Comparison of ENCODE assay signal across 1 cellular context in genomic region chr11:92269021-92269420, GRCh38.
TF ChIP-seq lines count a peak whose summit lies in the region.

No MANE protein-coding gene starts in this region.

TF ChIP-seq in A549, 52 proteins besides CTCF, POLR2A, EP300 and RAD21 (continued from another document):
- TF ChIP-seq, protein P1, sequence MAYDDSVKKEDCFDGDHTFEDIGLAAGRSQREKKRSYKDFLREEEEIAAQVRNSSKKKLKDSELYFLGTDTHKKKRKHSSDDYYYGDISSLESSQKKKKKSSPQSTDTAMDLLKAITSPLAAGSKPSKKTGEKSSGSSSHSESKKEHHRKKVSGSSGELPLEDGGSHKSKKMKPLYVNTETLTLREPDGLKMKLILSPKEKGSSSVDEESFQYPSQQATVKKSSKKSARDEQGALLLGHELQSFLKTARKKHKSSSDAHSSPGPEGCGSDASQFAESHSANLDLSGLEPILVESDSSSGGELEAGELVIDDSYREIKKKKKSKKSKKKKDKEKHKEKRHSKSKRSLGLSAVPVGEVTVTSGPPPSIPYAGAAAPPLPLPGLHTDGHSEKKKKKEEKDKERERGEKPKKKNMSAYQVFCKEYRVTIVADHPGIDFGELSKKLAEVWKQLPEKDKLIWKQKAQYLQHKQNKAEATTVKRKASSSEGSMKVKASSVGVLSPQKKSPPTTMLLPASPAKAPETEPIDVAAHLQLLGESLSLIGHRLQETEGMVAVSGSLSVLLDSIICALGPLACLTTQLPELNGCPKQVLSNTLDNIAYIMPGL (CRISPR knock-in tag; IDR thresholded peaks at IDR 0.05; ENCODE audit: borderline replicate concordance), result no peak
- TF ChIP-seq ZNF302 (CRISPR knock-in tag; IDR thresholded peaks at IDR 0.05) (no peak), RARB (CRISPR knock-in tag; IDR thresholded peaks at IDR 0.05) (no peak), FOSB (CRISPR knock-in tag; IDR thresholded peaks at IDR 0.05) (no peak), MAZ (IDR thresholded peaks at IDR 0.05; ENCODE audit: borderline replicate concordance, low read depth, low read length) (no peak), FOXS1 (CRISPR knock-in tag; IDR thresholded peaks at IDR 0.05) (no peak), KDM1A (IDR thresholded peaks at IDR 0.05; ENCODE audit: low read depth) (no peak), GATA3 (IDR thresholded peaks at IDR 0.05; ENCODE audit: borderline replicate concordance) (peak; percentile 74; the same call in 1 of the 2 replicates), NPAS2 (CRISPR knock-in tag; IDR thresholded peaks at IDR 0.05; ENCODE audit: borderline replicate concordance) (no peak), EHMT2 (IDR thresholded peaks at IDR 0.05; ENCODE audit: low read depth) (no peak), NR3C1 (IDR thresholded peaks at IDR 0.05) (no peak), SREBF2 (IDR thresholded peaks at IDR 0.05) (no peak), TP53 (CRISPR knock-in tag; IDR thresholded peaks at IDR 0.05) (no peak), JUN (IDR thresholded peaks at IDR 0.05) (no peak), FOSL2 (IDR thresholded peaks at IDR 0.05) (no peak; the same call in 1 of the 2 replicates), FOSL2 (CRISPR knock-in tag; IDR thresholded peaks at IDR 0.05) (peak; percentile 81), ZSCAN20 (CRISPR knock-in tag; IDR thresholded peaks at IDR 0.05) (no peak)
- TF ChIP-seq, protein P2, sequence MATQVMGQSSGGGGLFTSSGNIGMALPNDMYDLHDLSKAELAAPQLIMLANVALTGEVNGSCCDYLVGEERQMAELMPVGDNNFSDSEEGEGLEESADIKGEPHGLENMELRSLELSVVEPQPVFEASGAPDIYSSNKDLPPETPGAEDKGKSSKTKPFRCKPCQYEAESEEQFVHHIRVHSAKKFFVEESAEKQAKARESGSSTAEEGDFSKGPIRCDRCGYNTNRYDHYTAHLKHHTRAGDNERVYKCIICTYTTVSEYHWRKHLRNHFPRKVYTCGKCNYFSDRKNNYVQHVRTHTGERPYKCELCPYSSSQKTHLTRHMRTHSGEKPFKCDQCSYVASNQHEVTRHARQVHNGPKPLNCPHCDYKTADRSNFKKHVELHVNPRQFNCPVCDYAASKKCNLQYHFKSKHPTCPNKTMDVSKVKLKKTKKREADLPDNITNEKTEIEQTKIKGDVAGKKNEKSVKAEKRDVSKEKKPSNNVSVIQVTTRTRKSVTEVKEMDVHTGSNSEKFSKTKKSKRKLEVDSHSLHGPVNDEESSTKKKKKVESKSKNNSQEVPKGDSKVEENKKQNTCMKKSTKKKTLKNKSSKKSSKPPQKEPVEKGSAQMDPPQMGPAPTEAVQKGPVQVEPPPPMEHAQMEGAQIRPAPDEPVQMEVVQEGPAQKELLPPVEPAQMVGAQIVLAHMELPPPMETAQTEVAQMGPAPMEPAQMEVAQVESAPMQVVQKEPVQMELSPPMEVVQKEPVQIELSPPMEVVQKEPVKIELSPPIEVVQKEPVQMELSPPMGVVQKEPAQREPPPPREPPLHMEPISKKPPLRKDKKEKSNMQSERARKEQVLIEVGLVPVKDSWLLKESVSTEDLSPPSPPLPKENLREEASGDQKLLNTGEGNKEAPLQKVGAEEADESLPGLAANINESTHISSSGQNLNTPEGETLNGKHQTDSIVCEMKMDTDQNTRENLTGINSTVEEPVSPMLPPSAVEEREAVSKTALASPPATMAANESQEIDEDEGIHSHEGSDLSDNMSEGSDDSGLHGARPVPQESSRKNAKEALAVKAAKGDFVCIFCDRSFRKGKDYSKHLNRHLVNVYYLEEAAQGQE (IDR thresholded peaks at IDR 0.05), result no peak
- TF ChIP-seq, protein P3, sequence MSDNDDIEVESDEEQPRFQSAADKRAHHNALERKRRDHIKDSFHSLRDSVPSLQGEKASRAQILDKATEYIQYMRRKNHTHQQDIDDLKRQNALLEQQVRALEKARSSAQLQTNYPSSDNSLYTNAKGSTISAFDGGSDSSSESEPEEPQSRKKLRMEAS (IDR thresholded peaks at IDR 0.05), result peak; percentile 43; the same call in 1 of the 2 replicates
